In genomic region chr12:55940065-55940732, GRCh38 we compare ENCODE assay signal across 8 cellular contexts. TPM values are rescaled to one million over a fixed set of nuclear protein-coding genes. Genes with fewer than 3 reads are reported as not detected.
DNase-seq lines count a peak whose midpoint lies in the region; ATAC-seq and TF ChIP-seq lines count a peak whose summit lies in the region.

No MANE protein-coding gene starts in this region.

- H3K9me3 Mint-ChIP-seq in activated CD8-positive, alpha-beta T cell treated with anti-CD3 and anti-CD28 coated beads for 36 hours, result no peaks in the 10 kb centered on the region
- no peaks in the 10 kb centered on the region for H3K9me3 Mint-ChIP-seq in effector memory CD8-positive, alpha-beta T cell

- H4K5ac ChIP-seq in mesendoderm (ENCODE audit: low read length), result no peak overlapping the region

- H3K18ac ChIP-seq in mesendoderm (ENCODE audit: low read length), result no peak overlapping the region

- no peak overlapping the region for H3K4ac ChIP-seq in mesendoderm (ENCODE audit: low read depth, low read length)

- peak; percentile 98 for ATAC-seq in GM19463 (IDR thresholded peaks at IDR 0.05; ENCODE audit: unreplicated experiment)
- peak; percentile 86 for ATAC-seq in activated CD8-positive, alpha-beta T cell treated with anti-CD3 and anti-CD28 coated beads for 36 hours
- peak; percentile 98 for ATAC-seq in effector memory CD8-positive, alpha-beta T cell (replicated peaks)

- H3K79me1 ChIP-seq in mesendoderm (ENCODE audit: low read length), result no peaks in the 10 kb centered on the region

- peak overlapping the region; percentile 99 for H3K27ac Mint-ChIP-seq in activated CD8-positive, alpha-beta T cell treated with anti-CD3 and anti-CD28 coated beads for 36 hours
- H3K27ac Mint-ChIP-seq in effector memory CD8-positive, alpha-beta T cell, result peak overlapping the region; percentile 41 to 65

- peak; percentile 63 for DNase-seq in COLO668 (lab: John Stamatoyannopoulos, UW; ENCODE audit: unreplicated experiment)
- peak; percentile 89 for DNase-seq in HK-2 (ENCODE audit: unreplicated experiment)
- DNase-seq in NCI-H82 (lab: John Stamatoyannopoulos, UW), result peak; percentile 89
- DNase-seq in activated CD8-positive, alpha-beta T cell treated with anti-CD3 and anti-CD28 coated beads for 36 hours, result peak; percentile 90
- peak; percentile 81 to 85 (median 82) for DNase-seq in effector memory CD8-positive, alpha-beta T cell
- DNase-seq in mesendoderm, result peak; percentile 91
- DNase-seq in stimulated activated CD8-positive, alpha-beta memory T cell treated with anti-CD3 and anti-CD28 coated beads, Interleukin-15, amount 100 ng/mL, for 48 hours (ENCODE audit: low read depth in 2 of 2), result peak; percentile 65 to 69

- no peaks in the 10 kb centered on the region for H3K27me3 Mint-ChIP-seq in activated CD8-positive, alpha-beta T cell treated with anti-CD3 and anti-CD28 coated beads for 36 hours
- no peaks in the 10 kb centered on the region for H3K27me3 Mint-ChIP-seq in effector memory CD8-positive, alpha-beta T cell

- H3K27me3 ChIP-seq in mesendoderm (ENCODE audit: insufficient read depth, low read length, poor library complexity), result no peaks in the 10 kb centered on the region

- no peaks in the 10 kb centered on the region for H3K36me3 ChIP-seq in mesendoderm (ENCODE audit: control insufficient read depth, insufficient read depth, low read length)

- H2AK5ac ChIP-seq in mesendoderm (ENCODE audit: low read length), result no peak overlapping the region

- POLR2A ChIA-PET in activated CD8-positive, alpha-beta T cell treated with anti-CD3 and anti-CD28 coated beads for 36 hours (lab: Charles Lee), result interaction anchor here (0.7 to 3.3 kb wide), 7 partner anchors 10 to 200 kb away, joined by 3 to 27 read pairs (median 4); partner anchors contain the start of genes DGKA, ORMDL2, PYM1 and SARNP

- no peak overlapping the region for H2BK120ac ChIP-seq in mesendoderm (ENCODE audit: low read depth, low read length)

- H3K56ac ChIP-seq in mesendoderm (ENCODE audit: low read length), result peak overlapping the region; percentile 42

- H3K36me3 Mint-ChIP-seq in activated CD8-positive, alpha-beta T cell treated with anti-CD3 and anti-CD28 coated beads for 36 hours (ENCODE audit: low read depth), result peaks cover 92% of the 10 kb centered on the region
- peaks cover 83% of the 10 kb centered on the region for H3K36me3 Mint-ChIP-seq in effector memory CD8-positive, alpha-beta T cell (ENCODE audit: insufficient read depth)

- CTCF ChIA-PET in activated CD8-positive, alpha-beta T cell treated with anti-CD3 and anti-CD28 coated beads for 36 hours (lab: Charles Lee), result interaction anchor here (0.6 to 4.0 kb wide), 47 partner anchors 9 to 206 kb away, joined by 3 to 36 read pairs (median 4); partner anchors contain the start of genes DNAJC14, ORMDL2, PA2G4 and PYM1

- peaks cover 80% of the 10 kb centered on the region for H3K4me1 Mint-ChIP-seq in activated CD8-positive, alpha-beta T cell treated with anti-CD3 and anti-CD28 coated beads for 36 hours (ENCODE audit: low read depth)
- peaks cover 29% of the 10 kb centered on the region in 2 donors for H3K4me1 Mint-ChIP-seq in effector memory CD8-positive, alpha-beta T cell (ENCODE audit: low read depth in 2 of 2)

- H3K27ac ChIP-seq in mesendoderm (ENCODE audit: low read depth, low read length), result no peak overlapping the region

- H3K4me1 ChIP-seq in mesendoderm (ENCODE audit: control insufficient read depth, low read depth, low read length), result no peaks in the 10 kb centered on the region

- no peaks in the 10 kb centered on the region for H3K79me2 ChIP-seq in mesendoderm (ENCODE audit: control insufficient read depth, insufficient read depth, low read length)

- H3K4me3 ChIP-seq in mesendoderm (ENCODE audit: low read length), result no peak overlapping the region

- peak; percentile 84 for TF ChIP-seq CTCF in activated CD8-positive, alpha-beta T cell treated with anti-CD3 and anti-CD28 coated beads for 36 hours (IDR thresholded peaks at IDR 0.05)

- WGBS in mesendoderm (ENCODE audit: extremely low coverage, insufficient coverage, low lambda C conversion rate), result no CpG with 5 or more reads among the region's 18 CpGs

- peak overlapping the region; percentile 37 for H3K9ac ChIP-seq in mesendoderm (ENCODE audit: low read length)

- no peak overlapping the region for H3K4me2 ChIP-seq in mesendoderm (ENCODE audit: low read length)

- H2BK5ac ChIP-seq in mesendoderm (ENCODE audit: low read length), result no peak overlapping the region

- no peak overlapping the region for H4K8ac ChIP-seq in mesendoderm (ENCODE audit: low read depth, low read length)

- H2BK15ac ChIP-seq in mesendoderm (replicated peaks; ENCODE audit: low read depth), result no peak overlapping the region

- intact Hi-C loops in activated CD8-positive, alpha-beta T cell treated with anti-CD3 and anti-CD28 coated beads for 36 hours (cut with micrococcal nuclease), result no loop called here

- H3K23ac ChIP-seq in mesendoderm (ENCODE audit: low read length), result no peak overlapping the region

- peak overlapping the region; percentile 22 for H3K4me3 Mint-ChIP-seq in activated CD8-positive, alpha-beta T cell treated with anti-CD3 and anti-CD28 coated beads for 36 hours
- H3K4me3 Mint-ChIP-seq in effector memory CD8-positive, alpha-beta T cell, result no peak overlapping the region

RNA-seq across cellular contexts. Expression of gene DGKA, which starts 9.2 kb away (rescaled TPM):
- total RNA-seq in activated CD8-positive, alpha-beta T cell treated with anti-CD3 and anti-CD28 coated beads for 36 hours, result 100 to 1,000 TPM; 350 to 353 TPM
- 8.6 TPM for polyA plus RNA-seq in mesendoderm (2013, experiment 1 of 2)
- 9.8 TPM for polyA plus RNA-seq in mesendoderm (2013, experiment 2 of 2)

RNA-seq across cellular contexts. Expression of gene PYM1, which starts 12.5 kb away (rescaled TPM):
- 10 to 100 TPM; 22.1 to 22.9 TPM for total RNA-seq in activated CD8-positive, alpha-beta T cell treated with anti-CD3 and anti-CD28 coated beads for 36 hours
- 54.0 TPM for polyA plus RNA-seq in mesendoderm (2013, experiment 1 of 2)
- polyA plus RNA-seq in mesendoderm (2013, experiment 2 of 2), result 55.1 TPM

RNA-seq across cellular contexts. Expression of gene PMEL, which starts 25.6 kb away (rescaled TPM):
- 1 to 10 TPM in 1 of 2 experiments, under 1 TPM in 1; 0.65 to 1.2 TPM for total RNA-seq in activated CD8-positive, alpha-beta T cell treated with anti-CD3 and anti-CD28 coated beads for 36 hours
- polyA plus RNA-seq in mesendoderm (2013, experiment 1 of 2), result 24.6 TPM
- polyA plus RNA-seq in mesendoderm (2013, experiment 2 of 2), result 23.0 TPM

RNA-seq across cellular contexts. Expression of gene CDK2, which starts 26.4 kb away (rescaled TPM):
- 10 to 100 TPM; 86.7 to 90.1 TPM for total RNA-seq in activated CD8-positive, alpha-beta T cell treated with anti-CD3 and anti-CD28 coated beads for 36 hours
- polyA plus RNA-seq in mesendoderm (2013, experiment 1 of 2), result 49.3 TPM
- polyA plus RNA-seq in mesendoderm (2013, experiment 2 of 2), result 50.6 TPM

RNA-seq across cellular contexts. Expression of gene RAB5B, which starts 33.7 kb away (rescaled TPM):
- total RNA-seq in activated CD8-positive, alpha-beta T cell treated with anti-CD3 and anti-CD28 coated beads for 36 hours, result 10 to 100 TPM; 26.0 to 32.4 TPM
- polyA plus RNA-seq in mesendoderm (2013, experiment 1 of 2), result 44.4 TPM
- polyA plus RNA-seq in mesendoderm (2013, experiment 2 of 2), result 44.6 TPM
